Comparison of ENCODE assay signal across 8 cellular contexts in genomic region chr5:127030259-127031146, GRCh38. TPM values are rescaled to one million over a fixed set of nuclear protein-coding genes. Genes with fewer than 3 reads are reported as not detected.
A peak's percentile ranks its signal among the peaks of the same experiment; 100 is the strongest.
DNase-seq lines count a peak whose midpoint lies in the region; ATAC-seq and TF ChIP-seq lines count a peak whose summit lies in the region.

Gene MARCHF3 (minus strand): TSS chr5:127030558. CDS start chr5:126918171, 112,387 bp downstream.

- peak within 1 kb of the TSS; percentile 57 for H3K27ac Mint-ChIP-seq in WTC11

- peak within 1 kb of the TSS; percentile 61 for H3K27ac ChIP-seq in smooth muscle cell (ENCODE audit: low read depth)

- under 1% methylated on average over 95 of the region's 97 CpGs for WGBS in smooth muscle cell (ENCODE audit: low lambda C conversion rate)

- no peaks in the 10 kb centered on the region for H3K9me3 ChIP-seq in smooth muscle cell (replicated peaks; ENCODE audit: low read depth)

- H4K20me1 ChIP-seq in smooth muscle cell (ENCODE audit: low read depth): no peaks in the 10 kb centered on the region

- H3K4me1 ChIP-seq in smooth muscle cell (ENCODE audit: low read depth): peaks cover 3% of the 10 kb centered on the region

- H3K27me3 Mint-ChIP-seq in WTC11 (ENCODE audit: low read depth): peaks cover 38% of the 10 kb centered on the region

- no peaks in the 10 kb centered on the region for H3F3A ChIP-seq in smooth muscle cell (ENCODE audit: low read depth)

- H3K4me1 Mint-ChIP-seq in WTC11: peaks cover 43% of the 10 kb centered on the region

- peak within 1 kb of the TSS; percentile 82 to 90 for H3K4me3 ChIP-seq in cardiac fibroblast (replicated peaks in 1 of 2; ENCODE audit: low read depth in 2 of 2, low read length in 2 of 2)
- H3K4me3 ChIP-seq in smooth muscle cell: peak within 1 kb of the TSS; percentile 62

- TF ChIP-seq CTCF in WTC11 (IDR thresholded peaks at IDR 0.05): no peak
- TF ChIP-seq CTCF in cardiac fibroblast (IDR thresholded peaks at IDR 0.05; ENCODE audit: low read depth, low read length): peak; percentile 37
- no peak for TF ChIP-seq CTCF in smooth muscle cell (IDR thresholded peaks at IDR 0.05; ENCODE audit: borderline replicate concordance, insufficient read depth, poor library complexity, severe bottlenecking)

- H3K9me3 Mint-ChIP-seq in WTC11: 0 out of 2 replicates have a peak, but pooled peaks cover 4% of the 10 kb centered on the region

- peak within 1 kb of the TSS; percentile 81 for H3K4me3 Mint-ChIP-seq in WTC11

- DNase-seq in AG08395 (ENCODE audit: low spot score): peak; percentile 98
- peak; percentile 94 for DNase-seq in NCI-H2227 (lab: John Stamatoyannopoulos, UW; ENCODE audit: unreplicated experiment)
- DNase-seq in WTC11 (ENCODE audit: low spot score): peak; percentile 97
- DNase-seq in cardiac fibroblast (ENCODE audit: low read depth in 2 of 2): peak; percentile 95 to 98
- DNase-seq in iPS-NIHi7 (ENCODE audit: extremely low spot score): peak; percentile 98
- DNase-seq in smooth muscle cell (lab: John Stamatoyannopoulos, UW; ENCODE audit: unreplicated experiment): peak; percentile 89

- H2AFZ ChIP-seq in smooth muscle cell (ENCODE audit: low read depth): peak within 1 kb of the TSS; percentile 96

- peak within 1 kb of the TSS; percentile 75 for H3K9ac ChIP-seq in smooth muscle cell (ENCODE audit: low read depth)

- POLR2A ChIA-PET in WTC11 (lab: Charles Lee): interaction anchor here (0.9 to 1.6 kb wide), 2 partner anchors 253 to 477 kb away, joined by 3 to 7 read pairs; no protein-coding TSS in a partner anchor

- no peaks in the 10 kb centered on the region for H3K36me3 ChIP-seq in smooth muscle cell (ENCODE audit: low read depth)

- ATAC-seq in GM18873 (IDR thresholded peaks at IDR 0.05; ENCODE audit: low FRiP score, unreplicated experiment) (peak; percentile 93), HG03135 (IDR thresholded peaks at IDR 0.05; ENCODE audit: unreplicated experiment) (peak; percentile 95), WTC11 (peak; percentile 93)

- no peaks in the 10 kb centered on the region for H3K36me3 Mint-ChIP-seq in WTC11

- CTCF ChIA-PET in WTC11 (lab: Charles Lee): interaction anchor here (0.6 to 1.3 kb wide), 5 partner anchors 15 to 267 kb away, joined by 3 to 4 read pairs (median 3); no protein-coding TSS in a partner anchor

- H3K4me2 ChIP-seq in smooth muscle cell: peak within 1 kb of the TSS; percentile 83

- peaks cover 7% of the 10 kb centered on the region for H3K27me3 ChIP-seq in smooth muscle cell (ENCODE audit: low read depth)

- peaks cover 7% of the 10 kb centered on the region for H3K79me2 ChIP-seq in smooth muscle cell (ENCODE audit: low read depth)

TF ChIP-seq in WTC11, 78 proteins besides CTCF, POLR2A, EP300 and RAD21 (continues in another document):
- peak; percentile 36; the same call in 1 of the 2 replicates for TF ChIP-seq ZBTB21 (CRISPR knock-in tag; IDR thresholded peaks at IDR 0.05; ENCODE audit: borderline replicate concordance)
- TF ChIP-seq CBFB (CRISPR knock-in tag; IDR thresholded peaks at IDR 0.05; ENCODE audit: low read depth): no peak
- TF ChIP-seq ZNF263 (CRISPR knock-in tag; IDR thresholded peaks at IDR 0.05; ENCODE audit: low read depth): no peak
- no peak for TF ChIP-seq USF2 (CRISPR knock-in tag; IDR thresholded peaks at IDR 0.05)
- TF ChIP-seq USF1 (CRISPR knock-in tag; IDR thresholded peaks at IDR 0.05): peak; percentile 47; the same call in 1 of the 2 replicates
- no peak for TF ChIP-seq ZSCAN18 (CRISPR knock-in tag; IDR thresholded peaks at IDR 0.05)
- peak; percentile 76 for TF ChIP-seq GABPB1 (CRISPR knock-in tag; IDR thresholded peaks at IDR 0.05)
- TF ChIP-seq NR3C1 (CRISPR knock-in tag; conservative IDR thresholded peaks at IDR 0.05; ENCODE audit: low read depth): peak; percentile 96; the same call in 1 of the 2 replicates
- peak; percentile 36; the same call in 1 of the 2 replicates for TF ChIP-seq NR2C2 (CRISPR knock-in tag; IDR thresholded peaks at IDR 0.05)
- no peak for TF ChIP-seq ZNF219 (CRISPR knock-in tag; IDR thresholded peaks at IDR 0.05; ENCODE audit: borderline replicate concordance)
- TF ChIP-seq ETV6 (CRISPR knock-in tag; IDR thresholded peaks at IDR 0.05): peak; percentile 80; the same call in 1 of the 2 replicates
- TF ChIP-seq PRDM15 (CRISPR knock-in tag; IDR thresholded peaks at IDR 0.05): 0 out of 2 replicates have a peak, but pooled peaks have one; percentile 6
- TF ChIP-seq MAX (CRISPR knock-in tag; IDR thresholded peaks at IDR 0.05): peak; percentile 82
- TF ChIP-seq TEAD1 (CRISPR knock-in tag; IDR thresholded peaks at IDR 0.05): peak; percentile 14; the same call in 1 of the 2 replicates
- TF ChIP-seq SMAD3 (CRISPR knock-in tag; IDR thresholded peaks at IDR 0.05; ENCODE audit: borderline replicate concordance): peak; percentile 56; the same call in 1 of the 2 replicates
- 0 out of 2 replicates have a peak, but pooled peaks have one; percentile 39 for TF ChIP-seq ATF1 (CRISPR knock-in tag; IDR thresholded peaks at IDR 0.05)
- no peak for TF ChIP-seq ZNF416 (CRISPR knock-in tag; IDR thresholded peaks at IDR 0.05)
- TF ChIP-seq E2F4 (CRISPR knock-in tag; IDR thresholded peaks at IDR 0.05; ENCODE audit: borderline replicate concordance, low read depth): peak; percentile 40; the same call in 1 of the 2 replicates
- peak; percentile 92 for TF ChIP-seq TP53 (CRISPR knock-in tag; IDR thresholded peaks at IDR 0.05)

RNA-seq across cellular contexts. Expression of gene MARCHF3, which starts in this region (rescaled TPM):
- total RNA-seq in WTC11 (2021) (11.1 to 16.1 TPM (median 13.5 TPM) in 3 replicates), smooth muscle cell (6.7 and 30.8 TPM in 2 replicates)
- polyA plus RNA-seq in smooth muscle cell: 16.8 and 17.8 TPM in 2 replicates

Comparison
In these comparisons a context has a peak if more than half of its experiments do, and no peak if none do; other contexts are left out.
1. Peak in every context shown above with its lines: DNase-seq, ATAC-seq, H3K4me3 ChIP-seq and H3K27ac ChIP-seq.